Comparison of ENCODE assay signal across 1 cellular context in genomic region chr7:116354546-116355422, GRCh38.
A peak's percentile ranks its signal among the peaks of the same experiment; 100 is the strongest.
TF ChIP-seq lines count a peak whose summit lies in the region.

No MANE protein-coding gene starts in this region.

TF ChIP-seq in A549, 52 proteins besides CTCF, POLR2A, EP300 and RAD21 (continued from another document):
- TF ChIP-seq MAX (IDR thresholded peaks at IDR 0.05) (peak; percentile 79), MAZ (IDR thresholded peaks at IDR 0.05; ENCODE audit: borderline replicate concordance, low read depth, low read length) (no peak), MAFK (IDR thresholded peaks at IDR 0.05; ENCODE audit: partially characterized antibody) (no peak), EHF (CRISPR knock-in tag; IDR thresholded peaks at IDR 0.05) (peak; percentile 46; the same call in 1 of the 2 replicates), SREBF2 (IDR thresholded peaks at IDR 0.05) (no peak), NFE2L2 (conservative IDR thresholded peaks at IDR 0.05; ENCODE audit: low read length) (no peak), FOSB (CRISPR knock-in tag; IDR thresholded peaks at IDR 0.05) (0 out of 2 replicates have a peak, but pooled peaks have one; percentile 34), CEBPB (IDR thresholded peaks at IDR 0.05) (peak in 1 of 2 experiments; percentile 73; a peak in 2 of 4 replicates), ZFP36 (IDR thresholded peaks at IDR 0.05; ENCODE audit: borderline replicate concordance, partially characterized antibody) (no peak), RNF2 (IDR thresholded peaks at IDR 0.05; ENCODE audit: borderline replicate concordance, low read depth) (no peak), ESRRA (IDR thresholded peaks at IDR 0.05; ENCODE audit: borderline replicate concordance, low read length) (0 out of 2 replicates have a peak, but pooled peaks have one; percentile 52), USF2 (IDR thresholded peaks at IDR 0.05) (no peak), HEYL (CRISPR knock-in tag; IDR thresholded peaks at IDR 0.05) (peak; percentile 41; the same call in 1 of the 2 replicates), FOXS1 (CRISPR knock-in tag; IDR thresholded peaks at IDR 0.05) (no peak), E2F6 (IDR thresholded peaks at IDR 0.05; ENCODE audit: borderline replicate concordance, low read depth) (no peak), GATA3 (IDR thresholded peaks at IDR 0.05; ENCODE audit: borderline replicate concordance) (peak; percentile 94; the same call in 1 of the 2 replicates), ATOH8 (CRISPR knock-in tag; IDR thresholded peaks at IDR 0.05; ENCODE audit: low read depth) (0 out of 2 replicates have a peak, but pooled peaks have one; percentile 16), ELK1 (IDR thresholded peaks at IDR 0.05; ENCODE audit: low read depth, low read length) (no peak), EHMT2 (IDR thresholded peaks at IDR 0.05; ENCODE audit: low read depth) (no peak), HES2 (IDR thresholded peaks at IDR 0.05) (no peak), HOXB13 (CRISPR knock-in tag; IDR thresholded peaks at IDR 0.05; ENCODE audit: low read depth) (no peak; the same call in 1 of the 2 replicates), RCOR1 (IDR thresholded peaks at IDR 0.05; ENCODE audit: low read depth, low read length) (no peak), NR3C1 (IDR thresholded peaks at IDR 0.05) (no peak), ZSCAN20 (CRISPR knock-in tag; IDR thresholded peaks at IDR 0.05) (no peak), ZC3H11A (IDR thresholded peaks at IDR 0.05) (no peak), MYC (IDR thresholded peaks at IDR 0.05; ENCODE audit: borderline replicate concordance, low read length) (no peak), ZNF302 (CRISPR knock-in tag; IDR thresholded peaks at IDR 0.05) (no peak), CHD2 (IDR thresholded peaks at IDR 0.05; ENCODE audit: low read length, partially characterized antibody) (no peak), RARB (CRISPR knock-in tag; IDR thresholded peaks at IDR 0.05) (peak; percentile 56; the same call in 1 of the 2 replicates), HOXA7 (CRISPR knock-in tag; IDR thresholded peaks at IDR 0.05) (no peak), KDM5A (IDR thresholded peaks at IDR 0.05) (no peak), CBX2 (IDR thresholded peaks at IDR 0.05; ENCODE audit: borderline replicate concordance, low read depth) (no peak), JUNB (IDR thresholded peaks at IDR 0.05) (peak; percentile 83), FOSL2 (IDR thresholded peaks at IDR 0.05) (peak; percentile 72), FOSL2 (CRISPR knock-in tag; IDR thresholded peaks at IDR 0.05) (peak; percentile 95), BCL3 (IDR thresholded peaks at IDR 0.05) (peak; percentile 49; the same call in 1 of the 3 replicates), SMC3 (IDR thresholded peaks at IDR 0.05) (0 out of 3 replicates have a peak, but pooled peaks have one; percentile 36), KDM1A (IDR thresholded peaks at IDR 0.05; ENCODE audit: low read depth) (no peak)
